ENCODE assay signal across 20 cellular contexts in the genomic region with DNA sequence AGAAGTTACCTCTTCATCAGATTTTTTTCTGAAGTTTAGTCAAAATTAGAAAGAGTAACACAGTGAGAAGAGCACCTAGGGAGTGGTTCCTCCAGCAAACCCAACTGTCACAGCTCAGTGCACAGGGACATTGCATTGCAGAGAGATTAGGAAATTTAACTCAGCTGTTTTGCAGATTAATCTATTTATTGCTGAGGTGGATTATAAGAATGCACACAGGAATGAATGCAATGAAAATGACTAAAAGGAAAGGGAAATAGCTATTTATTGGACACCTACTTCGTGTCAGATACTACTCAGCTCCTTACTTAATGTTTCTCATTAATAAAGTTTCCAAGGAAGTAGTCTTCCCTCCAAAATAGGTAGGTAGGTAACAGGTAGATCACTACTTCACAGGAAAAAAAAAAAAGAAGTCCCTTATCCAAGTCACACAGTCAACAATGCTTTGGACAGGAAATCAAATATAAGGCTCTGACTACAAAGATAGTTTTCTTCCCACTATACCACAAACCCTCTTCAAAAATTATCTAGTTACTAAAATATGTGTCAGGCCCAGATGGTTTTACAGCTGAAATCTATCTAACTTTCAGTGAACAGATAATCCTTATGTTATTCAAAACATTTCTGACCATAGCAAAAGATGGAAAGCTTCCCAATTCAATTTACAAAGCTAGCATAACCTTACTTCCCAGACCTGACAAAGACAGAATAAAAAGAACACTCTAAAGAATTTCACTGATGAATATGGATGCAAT.
DNase-seq lines count a peak whose midpoint lies in the region; ATAC-seq and TF ChIP-seq lines count a peak whose summit lies in the region.
"Had no signal": no experiment of that assay in that cellular context is flagged by ENCODE, and none has a peak within 500 bp of the region (broad histone marks: within the 10 kb centered on the region; RNA-seq: fewer than 3 reads in every experiment).

No MANE protein-coding gene starts in this region.

- no peak for ATAC-seq in GM18505 (IDR thresholded peaks at IDR 0.05; ENCODE audit: unreplicated experiment)
- no peak for ATAC-seq in foreskin keratinocyte
- ATAC-seq: heart right ventricle had no signal

- no peak overlapping the region for H3K4me3 ChIP-seq in A673 (ENCODE audit: low read depth, low read length, poor library complexity, severe bottlenecking)
- H3K4me3 ChIP-seq in mammary epithelial cell (replicated peaks in 1 of 3; ENCODE audit: insufficient read depth in 1 of 3, low read depth in 2 of 3, low read length in 3 of 3), result no peak overlapping the region
- H3K4me3 ChIP-seq: heart right ventricle, SJSA1, upper lobe of left lung had no signal

- H3K4me1 ChIP-seq in A673 (ENCODE audit: insufficient read depth, low read length, poor library complexity, severe bottlenecking) (peaks cover 3% of the 10 kb centered on the region), foreskin keratinocyte (peaks cover 14% of the 10 kb centered on the region), mammary epithelial cell (ENCODE audit: insufficient read depth, low read length) (peaks cover 38% of the 10 kb centered on the region)
- H3K4me1 ChIP-seq: upper lobe of left lung had no signal

- TF ChIP-seq POLR2A in GM18505 (IDR thresholded peaks at IDR 0.05; ENCODE audit: borderline replicate concordance, extremely low read depth, insufficient read depth, insufficient read length), result no peak

- no peaks in the 10 kb centered on the region for H3K79me2 ChIP-seq in mammary epithelial cell (ENCODE audit: insufficient read depth, low read length)

- H3K27ac ChIP-seq in A673 (ENCODE audit: low read depth, low read length, poor library complexity, severe bottlenecking) (no peak overlapping the region), foreskin keratinocyte (no peak overlapping the region), mammary epithelial cell (ENCODE audit: insufficient read depth, low read depth, low read length) (no peak overlapping the region)
- H3K27ac ChIP-seq: C4-2B, heart right ventricle, SJSA1, upper lobe of left lung had no signal

- intact Hi-C loops in A673 (cut with micrococcal nuclease; ENCODE audit: unreplicated experiment), result no loop called here
- intact Hi-C loops in mammary epithelial cell (cut with micrococcal nuclease), result no loop called here

- no TSS peak for BruUV-seq in A673 (replicated peaks; lab: Mats Ljungman, UMichigan)
- BruUV-seq in mammary epithelial cell (replicated peaks; lab: Mats Ljungman, UMichigan), result no TSS peak

- 100% methylated on average over 1 of the region's 1 CpG for WGBS in mammary epithelial cell (ENCODE audit: low coverage, missing lambda C conversion rate)

- no peak overlapping the region for H2AFZ ChIP-seq in mammary epithelial cell (ENCODE audit: low read depth, low read length)

- H3K27me3 ChIP-seq in A673 (replicated peaks; ENCODE audit: insufficient read depth, low read depth, low read length, poor library complexity) (no peaks in the 10 kb centered on the region), foreskin keratinocyte (peaks cover 2% of the 10 kb centered on the region), mammary epithelial cell (ENCODE audit: insufficient read depth, low read length) (no peaks in the 10 kb centered on the region)
- H3K27me3 ChIP-seq: heart right ventricle, SJSA1, upper lobe of left lung had no signal

- H3K4me2 ChIP-seq in mammary epithelial cell (ENCODE audit: insufficient read depth, low read depth, low read length), result no peak overlapping the region

- H4K20me1 ChIP-seq in mammary epithelial cell (ENCODE audit: insufficient read depth, low read length), result no peaks in the 10 kb centered on the region

- H3K36me3 ChIP-seq in A673 (ENCODE audit: insufficient read depth, low read length, poor library complexity, severe bottlenecking), result no peaks in the 10 kb centered on the region
- no peaks in the 10 kb centered on the region for H3K36me3 ChIP-seq in mammary epithelial cell (ENCODE audit: insufficient read depth, low read length)
- H3K36me3 ChIP-seq: heart right ventricle, SJSA1, upper lobe of left lung had no signal

- H3K9ac ChIP-seq in mammary epithelial cell (ENCODE audit: insufficient read depth, low read length), result no peak overlapping the region

- in situ Hi-C loops in mammary epithelial cell (cut with MboI; ENCODE audit: low sequenced_read_pairs in 2 of 2), result no loop called here

- CTCF ChIA-PET in A673 (lab: Charles Lee), result no interaction called here
- CTCF ChIA-PET in GM10248 (lab: Yijun Ruan, JAX), result interaction anchor here (0.9 kb wide), 1 partner anchor 11 kb away, joined by 3 read pairs; no protein-coding TSS in a partner anchor
- CTCF ChIA-PET in mammary epithelial cell (lab: Charles Lee; ENCODE audit: low non-redundant PET), result no interaction called here

- dilution Hi-C loops in mammary epithelial cell (cut with HindIII; ENCODE audit: low sequenced_read_pairs), result no loop called here

- no peak for TF ChIP-seq CTCF in A673 (conservative IDR thresholded peaks at IDR 0.05; ENCODE audit: low read depth, low read length)
- no peak for TF ChIP-seq CTCF in GM10248 (IDR thresholded peaks at IDR 0.05; ENCODE audit: control extremely low read depth, extremely low read depth, low read depth, missing control alignments)
- TF ChIP-seq CTCF in foreskin keratinocyte (conservative IDR thresholded peaks at IDR 0.05), result no peak
- TF ChIP-seq CTCF in mammary epithelial cell (conservative IDR thresholded peaks at IDR 0.05 in 1 of 2, IDR thresholded peaks at IDR 0.05 in 1 of 2; ENCODE audit: extremely low read depth in 1 of 2, insufficient read depth in 1 of 2, low read depth in 1 of 2, low read length in 2 of 2), result no peak

- no peaks in the 10 kb centered on the region for H3K9me3 ChIP-seq in A673 (ENCODE audit: low read depth, low read length, poor library complexity, severe bottlenecking)
- H3K9me3 ChIP-seq in mammary epithelial cell (replicated peaks; ENCODE audit: insufficient read depth, low read length), result no peaks in the 10 kb centered on the region
- H3K9me3 ChIP-seq: SJSA1, upper lobe of left lung had no signal

- POLR2A ChIA-PET in A673 (lab: Charles Lee; ENCODE audit: low non-redundant PET) (no interaction called here), GM10248 (lab: Yijun Ruan, JAX) (no interaction called here)

- DNase-seq in A673 (ENCODE audit: low spot score) (peak; percentile 7), HS-5 (ENCODE audit: low read depth) (peak; percentile 78), astrocyte of the hippocampus (ENCODE audit: low read depth, low spot score) (peak; percentile 20), glomerular visceral epithelial cell (ENCODE audit: extremely low spot score) (peak; percentile 64), GM10248 (ENCODE audit: extremely low spot score) (no peak), foreskin keratinocyte (no peak), mammary epithelial cell (no peak)
- DNase-seq: 8988T; activated CD8-positive, alpha-beta memory T cell treated with anti-CD3 and anti-CD28 coated beads, Interleukin-2, amount 50 U/mL, for 4 hours; activated effector memory CD4-positive, alpha-beta T cell treated with anti-CD3 and anti-CD28 coated beads, Interleukin-2, amount 50 U/mL, for 16 hours; effector CD8-positive, alpha-beta T cell; heart right ventricle; NCI-H146; NCI-H774; OCI-M1; stimulated activated CD4-positive, alpha-beta T cell treated with anti-CD3 and anti-CD28 coated beads, Interleukin-4, amount 100 ng/mL, for 24 hours; upper lobe of left lung had no signal

Comparison
In these comparisons a context has a peak if more than half of its experiments do, and no peak if none do; other contexts are left out.
1. DNase-seq: peak in A673 (single experiment), HS-5 (single experiment), astrocyte of the hippocampus (single experiment) and glomerular visceral epithelial cell (single experiment); none in GM10248 (single experiment), foreskin keratinocyte (0 of 2) and mammary epithelial cell (single experiment).